ENCODE assay signal across 1 cellular context in the genomic region with DNA sequence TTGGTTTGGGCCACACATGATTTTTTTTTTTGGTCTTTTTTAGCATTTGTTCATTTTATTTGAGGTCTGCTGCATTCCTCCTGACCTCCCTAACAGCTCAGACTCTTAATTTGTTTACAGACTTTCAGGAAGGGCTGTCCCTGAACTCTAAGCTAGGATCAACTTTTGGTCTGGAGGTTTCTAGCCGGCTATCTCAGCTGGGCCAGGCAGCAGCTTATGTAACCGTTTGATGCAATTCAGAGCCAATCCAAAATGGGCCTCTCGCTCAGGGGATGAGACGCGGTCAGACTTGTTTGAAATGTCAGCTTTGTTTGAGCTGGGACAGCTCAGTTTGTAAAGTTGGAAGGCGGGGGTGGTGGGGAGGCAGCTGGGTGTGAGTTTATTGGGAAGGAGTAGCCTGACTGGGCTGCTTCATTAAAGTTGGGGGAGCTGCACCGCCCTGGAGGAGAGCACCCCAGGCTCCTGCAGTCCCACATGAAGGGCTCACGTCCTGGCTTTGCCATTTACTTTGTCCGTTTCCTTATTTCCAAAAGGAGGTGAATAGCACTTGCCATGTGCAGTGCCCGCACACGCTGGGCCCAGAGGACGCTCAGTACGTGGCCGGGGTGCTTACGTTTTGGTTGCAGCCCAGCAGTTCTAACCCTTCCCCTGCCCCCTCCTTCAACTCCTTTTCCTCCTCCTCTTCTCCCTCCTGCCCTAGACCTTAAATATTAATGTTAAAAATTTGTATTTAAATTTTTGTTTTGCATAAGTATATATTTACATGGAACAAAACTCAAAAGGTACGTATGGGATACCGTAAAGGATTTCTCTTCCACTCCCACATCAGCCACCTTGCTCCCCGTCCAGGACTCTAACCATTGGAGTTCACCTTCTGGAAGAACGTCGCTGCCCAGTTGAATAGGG.
TF ChIP-seq lines count a peak whose summit lies in the region.

No MANE protein-coding gene starts in this region.

TF ChIP-seq in HepG2, 621 proteins besides CTCF, POLR2A, EP300 and RAD21 (continued from another document and continues in another):
- TF ChIP-seq, protein P1, sequence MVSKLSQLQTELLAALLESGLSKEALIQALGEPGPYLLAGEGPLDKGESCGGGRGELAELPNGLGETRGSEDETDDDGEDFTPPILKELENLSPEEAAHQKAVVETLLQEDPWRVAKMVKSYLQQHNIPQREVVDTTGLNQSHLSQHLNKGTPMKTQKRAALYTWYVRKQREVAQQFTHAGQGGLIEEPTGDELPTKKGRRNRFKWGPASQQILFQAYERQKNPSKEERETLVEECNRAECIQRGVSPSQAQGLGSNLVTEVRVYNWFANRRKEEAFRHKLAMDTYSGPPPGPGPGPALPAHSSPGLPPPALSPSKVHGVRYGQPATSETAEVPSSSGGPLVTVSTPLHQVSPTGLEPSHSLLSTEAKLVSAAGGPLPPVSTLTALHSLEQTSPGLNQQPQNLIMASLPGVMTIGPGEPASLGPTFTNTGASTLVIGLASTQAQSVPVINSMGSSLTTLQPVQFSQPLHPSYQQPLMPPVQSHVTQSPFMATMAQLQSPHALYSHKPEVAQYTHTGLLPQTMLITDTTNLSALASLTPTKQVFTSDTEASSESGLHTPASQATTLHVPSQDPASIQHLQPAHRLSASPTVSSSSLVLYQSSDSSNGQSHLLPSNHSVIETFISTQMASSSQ (IDR thresholded peaks at IDR 0.05; ENCODE audit: low read depth): peak; percentile 85
- TF ChIP-seq, protein P1 (CRISPR knock-in tag; IDR thresholded peaks at IDR 0.05; ENCODE audit: borderline replicate concordance): peak; percentile 91
- TF ChIP-seq, protein P2, sequence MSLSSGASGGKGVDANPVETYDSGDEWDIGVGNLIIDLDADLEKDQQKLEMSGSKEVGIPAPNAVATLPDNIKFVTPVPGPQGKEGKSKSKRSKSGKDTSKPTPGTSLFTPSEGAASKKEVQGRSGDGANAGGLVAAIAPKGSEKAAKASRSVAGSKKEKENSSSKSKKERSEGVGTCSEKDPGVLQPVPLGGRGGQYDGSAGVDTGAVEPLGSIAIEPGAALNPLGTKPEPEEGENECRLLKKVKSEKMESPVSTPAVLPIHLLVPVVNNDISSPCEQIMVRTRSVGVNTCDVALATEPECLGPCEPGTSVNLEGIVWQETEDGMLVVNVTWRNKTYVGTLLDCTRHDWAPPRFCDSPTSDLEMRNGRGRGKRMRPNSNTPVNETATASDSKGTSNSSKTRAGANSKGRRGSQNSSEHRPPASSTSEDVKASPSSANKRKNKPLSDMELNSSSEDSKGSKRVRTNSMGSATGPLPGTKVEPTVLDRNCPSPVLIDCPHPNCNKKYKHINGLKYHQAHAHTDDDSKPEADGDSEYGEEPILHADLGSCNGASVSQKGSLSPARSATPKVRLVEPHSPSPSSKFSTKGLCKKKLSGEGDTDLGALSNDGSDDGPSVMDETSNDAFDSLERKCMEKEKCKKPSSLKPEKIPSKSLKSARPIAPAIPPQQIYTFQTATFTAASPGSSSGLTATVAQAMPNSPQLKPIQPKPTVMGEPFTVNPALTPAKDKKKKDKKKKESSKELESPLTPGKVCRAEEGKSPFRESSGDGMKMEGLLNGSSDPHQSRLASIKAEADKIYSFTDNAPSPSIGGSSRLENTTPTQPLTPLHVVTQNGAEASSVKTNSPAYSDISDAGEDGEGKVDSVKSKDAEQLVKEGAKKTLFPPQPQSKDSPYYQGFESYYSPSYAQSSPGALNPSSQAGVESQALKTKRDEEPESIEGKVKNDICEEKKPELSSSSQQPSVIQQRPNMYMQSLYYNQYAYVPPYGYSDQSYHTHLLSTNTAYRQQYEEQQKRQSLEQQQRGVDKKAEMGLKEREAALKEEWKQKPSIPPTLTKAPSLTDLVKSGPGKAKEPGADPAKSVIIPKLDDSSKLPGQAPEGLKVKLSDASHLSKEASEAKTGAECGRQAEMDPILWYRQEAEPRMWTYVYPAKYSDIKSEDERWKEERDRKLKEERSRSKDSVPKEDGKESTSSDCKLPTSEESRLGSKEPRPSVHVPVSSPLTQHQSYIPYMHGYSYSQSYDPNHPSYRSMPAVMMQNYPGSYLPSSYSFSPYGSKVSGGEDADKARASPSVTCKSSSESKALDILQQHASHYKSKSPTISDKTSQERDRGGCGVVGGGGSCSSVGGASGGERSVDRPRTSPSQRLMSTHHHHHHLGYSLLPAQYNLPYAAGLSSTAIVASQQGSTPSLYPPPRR (CRISPR knock-in tag; IDR thresholded peaks at IDR 0.05; ENCODE audit: borderline replicate concordance): peak; percentile 98
- TF ChIP-seq ZSCAN12 (CRISPR knock-in tag; IDR thresholded peaks at IDR 0.05) (peak; percentile 79; the same call in 1 of the 2 replicates), MEF2D (CRISPR knock-in tag; IDR thresholded peaks at IDR 0.05) (peak; percentile 98), SYNCRIP (IDR thresholded peaks at IDR 0.05; ENCODE audit: insufficient read depth, low read depth, low read length) (no peak), KLF13 (CRISPR knock-in tag; IDR thresholded peaks at IDR 0.05) (no peak), HMGA1 (CRISPR knock-in tag; conservative IDR thresholded peaks at IDR 0.05) (no peak), ZNF441 (CRISPR knock-in tag; IDR thresholded peaks at IDR 0.05; ENCODE audit: borderline replicate concordance) (peak; percentile 10), ZNF556 (CRISPR knock-in tag; IDR thresholded peaks at IDR 0.05; ENCODE audit: borderline replicate concordance) (peak; percentile 93; the same call in 1 of the 2 replicates), ZNF703 (CRISPR knock-in tag; IDR thresholded peaks at IDR 0.05; ENCODE audit: borderline replicate concordance) (peak; percentile 90), MYC (CRISPR knock-in tag; IDR thresholded peaks at IDR 0.05; ENCODE audit: borderline replicate concordance) (peak; percentile 29; the same call in 1 of the 2 replicates), CC2D1A (CRISPR knock-in tag; IDR thresholded peaks at IDR 0.05) (no peak), ZBTB20 (CRISPR knock-in tag; IDR thresholded peaks at IDR 0.05; ENCODE audit: borderline replicate concordance, low read depth) (peak; percentile 79; the same call in 1 of the 2 replicates), KAT2B (IDR thresholded peaks at IDR 0.05; ENCODE audit: borderline replicate concordance, low read depth, low read length) (no peak), ZKSCAN5 (CRISPR knock-in tag; IDR thresholded peaks at IDR 0.05) (no peak), ZNF530 (CRISPR knock-in tag; IDR thresholded peaks at IDR 0.05; ENCODE audit: low read depth) (no peak), RFX5 (IDR thresholded peaks at IDR 0.05; ENCODE audit: low read depth, low read length) (0 out of 2 replicates have a peak, but pooled peaks have one; percentile 52), TOE1 (CRISPR knock-in tag; IDR thresholded peaks at IDR 0.05) (peak; percentile 98), ZNF713 (CRISPR knock-in tag; IDR thresholded peaks at IDR 0.05) (peak; percentile 29; the same call in 1 of the 2 replicates), RFXAP (CRISPR knock-in tag; IDR thresholded peaks at IDR 0.05; ENCODE audit: borderline replicate concordance) (peak; percentile 94), ZNF672 (CRISPR knock-in tag; IDR thresholded peaks at IDR 0.05) (no peak)
- TF ChIP-seq, protein P3, sequence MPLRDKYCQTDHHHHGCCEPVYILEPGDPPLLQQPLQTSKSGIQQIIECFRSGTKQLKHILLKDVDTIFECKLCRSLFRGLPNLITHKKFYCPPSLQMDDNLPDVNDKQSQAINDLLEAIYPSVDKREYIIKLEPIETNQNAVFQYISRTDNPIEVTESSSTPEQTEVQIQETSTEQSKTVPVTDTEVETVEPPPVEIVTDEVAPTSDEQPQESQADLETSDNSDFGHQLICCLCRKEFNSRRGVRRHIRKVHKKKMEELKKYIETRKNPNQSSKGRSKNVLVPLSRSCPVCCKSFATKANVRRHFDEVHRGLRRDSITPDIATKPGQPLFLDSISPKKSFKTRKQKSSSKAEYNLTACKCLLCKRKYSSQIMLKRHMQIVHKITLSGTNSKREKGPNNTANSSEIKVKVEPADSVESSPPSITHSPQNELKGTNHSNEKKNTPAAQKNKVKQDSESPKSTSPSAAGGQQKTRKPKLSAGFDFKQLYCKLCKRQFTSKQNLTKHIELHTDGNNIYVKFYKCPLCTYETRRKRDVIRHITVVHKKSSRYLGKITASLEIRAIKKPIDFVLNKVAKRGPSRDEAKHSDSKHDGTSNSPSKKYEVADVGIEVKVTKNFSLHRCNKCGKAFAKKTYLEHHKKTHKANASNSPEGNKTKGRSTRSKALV (CRISPR knock-in tag; IDR thresholded peaks at IDR 0.05): 0 out of 2 replicates have a peak, but pooled peaks have one; percentile 30
- TF ChIP-seq, protein P4, sequence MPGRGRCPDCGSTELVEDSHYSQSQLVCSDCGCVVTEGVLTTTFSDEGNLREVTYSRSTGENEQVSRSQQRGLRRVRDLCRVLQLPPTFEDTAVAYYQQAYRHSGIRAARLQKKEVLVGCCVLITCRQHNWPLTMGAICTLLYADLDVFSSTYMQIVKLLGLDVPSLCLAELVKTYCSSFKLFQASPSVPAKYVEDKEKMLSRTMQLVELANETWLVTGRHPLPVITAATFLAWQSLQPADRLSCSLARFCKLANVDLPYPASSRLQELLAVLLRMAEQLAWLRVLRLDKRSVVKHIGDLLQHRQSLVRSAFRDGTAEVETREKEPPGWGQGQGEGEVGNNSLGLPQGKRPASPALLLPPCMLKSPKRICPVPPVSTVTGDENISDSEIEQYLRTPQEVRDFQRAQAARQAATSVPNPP (CRISPR knock-in tag; IDR thresholded peaks at IDR 0.05): peak; percentile 98
- TF ChIP-seq, protein P5, sequence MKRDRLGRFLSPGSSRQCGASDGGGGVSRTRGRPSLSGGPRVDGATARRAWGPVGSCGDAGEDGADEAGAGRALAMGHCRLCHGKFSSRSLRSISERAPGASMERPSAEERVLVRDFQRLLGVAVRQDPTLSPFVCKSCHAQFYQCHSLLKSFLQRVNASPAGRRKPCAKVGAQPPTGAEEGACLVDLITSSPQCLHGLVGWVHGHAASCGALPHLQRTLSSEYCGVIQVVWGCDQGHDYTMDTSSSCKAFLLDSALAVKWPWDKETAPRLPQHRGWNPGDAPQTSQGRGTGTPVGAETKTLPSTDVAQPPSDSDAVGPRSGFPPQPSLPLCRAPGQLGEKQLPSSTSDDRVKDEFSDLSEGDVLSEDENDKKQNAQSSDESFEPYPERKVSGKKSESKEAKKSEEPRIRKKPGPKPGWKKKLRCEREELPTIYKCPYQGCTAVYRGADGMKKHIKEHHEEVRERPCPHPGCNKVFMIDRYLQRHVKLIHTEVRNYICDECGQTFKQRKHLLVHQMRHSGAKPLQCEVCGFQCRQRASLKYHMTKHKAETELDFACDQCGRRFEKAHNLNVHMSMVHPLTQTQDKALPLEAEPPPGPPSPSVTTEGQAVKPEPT (CRISPR knock-in tag; IDR thresholded peaks at IDR 0.05; ENCODE audit: low read depth): peak; percentile 87; the same call in 1 of the 2 replicates
- TF ChIP-seq, protein P6, sequence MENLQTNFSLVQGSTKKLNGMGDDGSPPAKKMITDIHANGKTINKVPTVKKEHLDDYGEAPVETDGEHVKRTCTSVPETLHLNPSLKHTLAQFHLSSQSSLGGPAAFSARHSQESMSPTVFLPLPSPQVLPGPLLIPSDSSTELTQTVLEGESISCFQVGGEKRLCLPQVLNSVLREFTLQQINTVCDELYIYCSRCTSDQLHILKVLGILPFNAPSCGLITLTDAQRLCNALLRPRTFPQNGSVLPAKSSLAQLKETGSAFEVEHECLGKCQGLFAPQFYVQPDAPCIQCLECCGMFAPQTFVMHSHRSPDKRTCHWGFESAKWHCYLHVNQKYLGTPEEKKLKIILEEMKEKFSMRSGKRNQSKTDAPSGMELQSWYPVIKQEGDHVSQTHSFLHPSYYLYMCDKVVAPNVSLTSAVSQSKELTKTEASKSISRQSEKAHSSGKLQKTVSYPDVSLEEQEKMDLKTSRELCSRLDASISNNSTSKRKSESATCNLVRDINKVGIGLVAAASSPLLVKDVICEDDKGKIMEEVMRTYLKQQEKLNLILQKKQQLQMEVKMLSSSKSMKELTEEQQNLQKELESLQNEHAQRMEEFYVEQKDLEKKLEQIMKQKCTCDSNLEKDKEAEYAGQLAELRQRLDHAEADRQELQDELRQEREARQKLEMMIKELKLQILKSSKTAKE (CRISPR knock-in tag; IDR thresholded peaks at IDR 0.05; ENCODE audit: borderline replicate concordance): peak; percentile 99
- TF ChIP-seq, protein P7, sequence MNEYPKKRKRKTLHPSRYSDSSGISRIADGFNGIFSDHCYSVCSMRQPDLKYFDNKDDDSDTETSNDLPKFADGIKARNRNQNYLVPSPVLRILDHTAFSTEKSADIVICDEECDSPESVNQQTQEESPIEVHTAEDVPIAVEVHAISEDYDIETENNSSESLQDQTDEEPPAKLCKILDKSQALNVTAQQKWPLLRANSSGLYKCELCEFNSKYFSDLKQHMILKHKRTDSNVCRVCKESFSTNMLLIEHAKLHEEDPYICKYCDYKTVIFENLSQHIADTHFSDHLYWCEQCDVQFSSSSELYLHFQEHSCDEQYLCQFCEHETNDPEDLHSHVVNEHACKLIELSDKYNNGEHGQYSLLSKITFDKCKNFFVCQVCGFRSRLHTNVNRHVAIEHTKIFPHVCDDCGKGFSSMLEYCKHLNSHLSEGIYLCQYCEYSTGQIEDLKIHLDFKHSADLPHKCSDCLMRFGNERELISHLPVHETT (CRISPR knock-in tag; conservative IDR thresholded peaks at IDR 0.05): peak; percentile 55; the same call in 1 of the 2 replicates
- TF ChIP-seq, protein P8, sequence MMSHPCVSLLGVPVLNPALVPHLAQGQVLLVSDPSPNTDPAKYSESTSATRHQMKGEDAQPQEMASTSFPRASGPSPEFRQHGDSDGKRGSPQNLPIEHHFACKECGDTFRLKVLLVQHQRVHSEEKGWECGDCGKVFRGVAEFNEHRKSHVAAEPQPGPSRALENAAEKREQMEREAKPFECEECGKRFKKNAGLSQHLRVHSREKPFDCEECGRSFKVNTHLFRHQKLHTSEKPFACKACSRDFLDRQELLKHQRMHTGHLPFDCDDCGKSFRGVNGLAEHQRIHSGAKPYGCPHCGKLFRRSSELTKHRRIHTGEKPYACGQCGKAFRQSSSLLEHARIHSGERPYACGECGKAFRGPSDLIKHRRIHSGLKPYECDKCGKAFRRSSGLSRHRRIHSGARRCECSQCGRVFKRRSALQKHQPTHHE (CRISPR knock-in tag; IDR thresholded peaks at IDR 0.05; ENCODE audit: borderline replicate concordance): no peak
- TF ChIP-seq, protein P9, sequence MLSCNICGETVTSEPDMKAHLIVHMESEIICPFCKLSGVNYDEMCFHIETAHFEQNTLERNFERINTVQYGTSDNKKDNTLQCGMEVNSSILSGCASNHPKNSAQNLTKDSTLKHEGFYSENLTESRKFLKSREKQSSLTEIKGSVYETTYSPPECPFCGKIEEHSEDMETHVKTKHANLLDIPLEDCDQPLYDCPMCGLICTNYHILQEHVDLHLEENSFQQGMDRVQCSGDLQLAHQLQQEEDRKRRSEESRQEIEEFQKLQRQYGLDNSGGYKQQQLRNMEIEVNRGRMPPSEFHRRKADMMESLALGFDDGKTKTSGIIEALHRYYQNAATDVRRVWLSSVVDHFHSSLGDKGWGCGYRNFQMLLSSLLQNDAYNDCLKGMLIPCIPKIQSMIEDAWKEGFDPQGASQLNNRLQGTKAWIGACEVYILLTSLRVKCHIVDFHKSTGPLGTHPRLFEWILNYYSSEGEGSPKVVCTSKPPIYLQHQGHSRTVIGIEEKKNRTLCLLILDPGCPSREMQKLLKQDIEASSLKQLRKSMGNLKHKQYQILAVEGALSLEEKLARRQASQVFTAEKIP (CRISPR knock-in tag; IDR thresholded peaks at IDR 0.05; ENCODE audit: borderline replicate concordance): no peak
